ENCODE assay signal across 9 cellular contexts in genomic region chr11:67374571-67375276, GRCh38. TPM values are rescaled to one million over a fixed set of nuclear protein-coding genes. Genes with fewer than 3 reads are reported as not detected.
DNase-seq lines count a peak whose midpoint lies in the region; ATAC-seq and TF ChIP-seq lines count a peak whose summit lies in the region.
"Had no signal": no experiment of that assay in that cellular context is flagged by ENCODE, and none has a peak within 500 bp of the region (broad histone marks: within the 10 kb centered on the region; RNA-seq: fewer than 3 reads in every experiment).

No MANE protein-coding gene starts in this region.

- CTCF ChIA-PET in activated naive CD4-positive, alpha-beta T cell treated with anti-CD3 and anti-CD28 coated beads, Interleukin-2, amount 10 ng/mL, durations not matched to agents 7 days and 5 days (lab: Charles Lee): interaction anchor here (0.9 to 24.9 kb wide), 9 partner anchors 8 to 113 kb away, joined by 3 to 564 read pairs (median 7); partner anchors contain the start of gene POLD4

- H3K27ac ChIP-seq in effector memory CD4-positive, alpha-beta T cell (ENCODE audit: insufficient read depth, low read length, poor library complexity, severe bottlenecking): no peak overlapping the region

- H3K4me1 ChIP-seq in Loucy (ENCODE audit: insufficient read depth, low read length, poor library complexity, severe bottlenecking) (peaks cover 45% of the 10 kb centered on the region), mucosa of descending colon (ENCODE audit: low read depth) (peaks cover 32% of the 10 kb centered on the region)
- H3K4me1 ChIP-seq in effector memory CD4-positive, alpha-beta T cell (ENCODE audit: control insufficient read depth, insufficient read depth, low read length, poor library complexity, severe bottlenecking): peaks cover 42% of the 10 kb centered on the region

- TF ChIP-seq CTCF in CD14-positive monocyte (IDR thresholded peaks at IDR 0.05): no peak
- no peak for TF ChIP-seq CTCF in Loucy (conservative IDR thresholded peaks at IDR 0.05; ENCODE audit: low read length)
- TF ChIP-seq CTCF in neural crest cell (conservative IDR thresholded peaks at IDR 0.05): no peak
- no peak for TF ChIP-seq CTCF in mucosa of descending colon (IDR thresholded peaks at IDR 0.05)

- H4K20me1 ChIP-seq in Loucy (ENCODE audit: insufficient read depth, low read length, poor library complexity, severe bottlenecking): no peaks in the 10 kb centered on the region

- no peaks in the 10 kb centered on the region for H3F3A ChIP-seq in Loucy (ENCODE audit: low read depth)

- no peak overlapping the region for H2AFZ ChIP-seq in Loucy (ENCODE audit: low read length)

- peaks cover 2 to 3% of the 10 kb centered on the region in 2 donors for H3K36me3 Mint-ChIP-seq in CD14-positive monocyte
- H3K36me3 Mint-ChIP-seq in neural crest cell (ENCODE audit: low read depth): no peaks in the 10 kb centered on the region
- H3K36me3 Mint-ChIP-seq in activated naive CD4-positive, alpha-beta T cell treated with anti-CD3 and anti-CD28 coated beads, Interleukin-2, amount 10 ng/mL, durations not matched to agents 7 days and 5 days: no peaks in the 10 kb centered on the region

- ATAC-seq in mucosa of descending colon: no peak

- peak overlapping the region; percentile 75 for H3K9ac ChIP-seq in Loucy (ENCODE audit: low read depth, low read length, poor library complexity, severe bottlenecking)

- H3K4me2 ChIP-seq in Loucy (ENCODE audit: low read depth, low read length, poor library complexity, severe bottlenecking): peak overlapping the region; percentile 95

- H3K27me3 Mint-ChIP-seq in CD14-positive monocyte (ENCODE audit: low read depth in 3 of 3): peaks cover 6 to 15% (median 10%) of the 10 kb centered on the region in 3 donors
- H3K27me3 Mint-ChIP-seq in neural crest cell (ENCODE audit: low read depth): peaks cover 48% of the 10 kb centered on the region
- H3K27me3 Mint-ChIP-seq in activated naive CD4-positive, alpha-beta T cell treated with anti-CD3 and anti-CD28 coated beads, Interleukin-2, amount 10 ng/mL, durations not matched to agents 7 days and 5 days: peaks cover 96% of the 10 kb centered on the region

- H3K27ac Mint-ChIP-seq in CD14-positive monocyte: peak overlapping the region in 6 of 7 donors; percentile 30 to 94 (median 82)
- H3K27ac Mint-ChIP-seq in neural crest cell (ENCODE audit: unreplicated experiment): no peak overlapping the region
- no peak overlapping the region for H3K27ac Mint-ChIP-seq in activated naive CD4-positive, alpha-beta T cell treated with anti-CD3 and anti-CD28 coated beads, Interleukin-2, amount 10 ng/mL, durations not matched to agents 7 days and 5 days

- no peaks in the 10 kb centered on the region for H3K36me3 ChIP-seq in Loucy (ENCODE audit: insufficient read depth, low read length)
- no peaks in the 10 kb centered on the region for H3K36me3 ChIP-seq in effector memory CD4-positive, alpha-beta T cell (ENCODE audit: control insufficient read depth, insufficient read depth, low read length)
- no peaks in the 10 kb centered on the region for H3K36me3 ChIP-seq in mucosa of descending colon (ENCODE audit: low read depth)

- H3K27me3 ChIP-seq in Loucy (ENCODE audit: insufficient read depth, low read length, poor library complexity, severe bottlenecking): no peaks in the 10 kb centered on the region
- H3K27me3 ChIP-seq in effector memory CD4-positive, alpha-beta T cell (replicated peaks; ENCODE audit: control insufficient read depth, insufficient read depth, low read length, poor library complexity, severe bottlenecking): no peaks in the 10 kb centered on the region

- H3K79me2 ChIP-seq in Loucy (ENCODE audit: insufficient read depth, low read length): peaks cover 4% of the 10 kb centered on the region; the same call in 1 of the 2 replicates

- no peaks in the 10 kb centered on the region for H3K9me2 ChIP-seq in Loucy (replicated peaks; ENCODE audit: low read depth, low read length)

- H3K4me3 ChIP-seq in Loucy (ENCODE audit: low read length, poor library complexity, severe bottlenecking) (peak overlapping the region; percentile 90), mucosa of descending colon (no peak overlapping the region)
- H3K4me3 ChIP-seq in effector memory CD4-positive, alpha-beta T cell (ENCODE audit: insufficient read depth, low read depth, low read length, poor library complexity, severe bottlenecking): peak overlapping the region; percentile 76
- H3K4me3 ChIP-seq: GM12878 had no signal

- intact Hi-C loops in CD14-positive monocyte (cut with micrococcal nuclease): loop anchor here in 1 of 2 donors (5.0 kb wide), 1 partner anchor 102 kb away; no protein-coding TSS in a partner anchor
- intact Hi-C loops in mucosa of descending colon (cut with DNase I, micrococcal nuclease): no loop called here

- peak overlapping the region; percentile 88 to 92 for H3K4me3 Mint-ChIP-seq in CD14-positive monocyte
- H3K4me3 Mint-ChIP-seq in neural crest cell: peak overlapping the region; percentile 92
- H3K4me3 Mint-ChIP-seq in activated naive CD4-positive, alpha-beta T cell treated with anti-CD3 and anti-CD28 coated beads, Interleukin-2, amount 10 ng/mL, durations not matched to agents 7 days and 5 days: no peak overlapping the region

- peaks cover 54% of the 10 kb centered on the region for H3K4me1 Mint-ChIP-seq in CD14-positive monocyte
- H3K4me1 Mint-ChIP-seq in neural crest cell: peaks cover 36% of the 10 kb centered on the region
- peaks cover 33% of the 10 kb centered on the region for H3K4me1 Mint-ChIP-seq in activated naive CD4-positive, alpha-beta T cell treated with anti-CD3 and anti-CD28 coated beads, Interleukin-2, amount 10 ng/mL, durations not matched to agents 7 days and 5 days

- H3K9me3 Mint-ChIP-seq in CD14-positive monocyte (peaks cover 0 to 2% (median 0%) of the 10 kb centered on the region in 7 donors), neural crest cell (no peaks in the 10 kb centered on the region)
- H3K9me3 Mint-ChIP-seq in activated naive CD4-positive, alpha-beta T cell treated with anti-CD3 and anti-CD28 coated beads, Interleukin-2, amount 10 ng/mL, durations not matched to agents 7 days and 5 days: no peaks in the 10 kb centered on the region

- DNase-seq in CD14-positive monocyte (ENCODE audit: low spot score): no peak
- DNase-seq in effector memory CD4-positive, alpha-beta T cell: no peak
- no peak for DNase-seq in neural crest cell (ENCODE audit: low read depth, low spot score)
- no peak for DNase-seq in mucosa of descending colon
- no peak for DNase-seq in CD1c-positive myeloid dendritic cell (ENCODE audit: extremely low spot score)
- no peak for DNase-seq in activated naive CD4-positive, alpha-beta T cell treated with anti-CD3 and anti-CD28 coated beads, Interleukin-2, amount 10 ng/mL, durations not matched to agents 7 days and 5 days
- DNase-seq in NCI-H1930 (lab: John Stamatoyannopoulos, UW): no peak

- H3K9me3 ChIP-seq in Loucy (ENCODE audit: insufficient read depth, low read depth, low read length) (no peaks in the 10 kb centered on the region), mucosa of descending colon (no peaks in the 10 kb centered on the region)
- no peaks in the 10 kb centered on the region for H3K9me3 ChIP-seq in effector memory CD4-positive, alpha-beta T cell (ENCODE audit: control insufficient read depth, low read length)

RNA-seq across cellular contexts. Expression of gene CLCF1, which starts 1.3 kb away (rescaled TPM):
- under 1 TPM; 0.44 to 0.94 TPM for polyA plus RNA-seq in CD14-positive monocyte
- total RNA-seq in neural crest cell (0.41 and 0.68 TPM in 2 replicates), mucosa of descending colon (1 to 10 TPM; 2.2 to 3.0 (median 2.7) TPM)

RNA-seq across cellular contexts. Expression of gene RAD9A, which starts 17.1 kb away (rescaled TPM):
- polyA plus RNA-seq in CD14-positive monocyte: 1 to 10 TPM; 3.7 to 3.8 TPM
- total RNA-seq in neural crest cell (46.1 and 49.4 TPM in 2 replicates), mucosa of descending colon (10 to 100 TPM; 27.9 to 39.3 (median 29.1) TPM)

RNA-seq across cellular contexts. Expression of gene POLD4, which starts 21.4 kb away (rescaled TPM):
- polyA plus RNA-seq in CD14-positive monocyte: 100 to 1,000 TPM; 157 to 176 TPM
- total RNA-seq in neural crest cell (3.7 and 7.1 TPM in 2 replicates), mucosa of descending colon (100 to 1,000 TPM; 130 to 266 (median 201) TPM)

RNA-seq across cellular contexts. Expression of gene PPP1CA, which starts 26.9 kb away (rescaled TPM):
- 100 to 1,000 TPM; 461 to 551 TPM for polyA plus RNA-seq in CD14-positive monocyte
- total RNA-seq in neural crest cell (222 and 223 TPM in 2 replicates), mucosa of descending colon (100 to 1,000 TPM; 130 to 239 (median 209) TPM)

RNA-seq across cellular contexts. Expression of gene TBC1D10C, which starts 29.2 kb away (rescaled TPM):
- polyA plus RNA-seq in CD14-positive monocyte: 10 to 100 TPM; 68.6 to 72.9 TPM
- total RNA-seq in neural crest cell: 0.66 and 1.8 TPM in 2 replicates
- 1 to 10 TPM; 5.0 to 8.4 (median 5.3) TPM for total RNA-seq in mucosa of descending colon

Comparison
In these comparisons a context has a peak if more than half of its experiments do, and no peak if none do; other contexts are left out.
1. H3K27ac Mint-ChIP-seq: peak in CD14-positive monocyte (6 of 7); none in neural crest cell (single experiment) and activated naive CD4-positive, alpha-beta T cell treated with anti-CD3 and anti-CD28 coated beads, Interleukin-2, amount 10 ng/mL, durations not matched to agents 7 days and 5 days (single experiment).
2. RNA of gene POLD4, which starts 21.4 kb away (total RNA-seq): 130 to 266 TPM in mucosa of descending colon; 3.7 to 7.1 TPM in neural crest cell; every median in the first group is over 10 times any median in the second.